Comparison of ENCODE assay signal across 1 cellular context in genomic region chr6:52663120-52663934, GRCh38.
TF ChIP-seq lines count a peak whose summit lies in the region.

No MANE protein-coding gene starts in this region.

TF ChIP-seq in GM23338, 12 proteins besides CTCF, POLR2A, EP300 and RAD21 (continued from another document):
- TF ChIP-seq REST (IDR thresholded peaks at IDR 0.05; ENCODE audit: unreplicated experiment) (no peak), JUNB (IDR thresholded peaks at IDR 0.05; ENCODE audit: unreplicated experiment) (no peak), POLR2AphosphoS5 (IDR thresholded peaks at IDR 0.05; ENCODE audit: low read depth) (no peak), EZH2phosphoT487 (IDR thresholded peaks at IDR 0.05; ENCODE audit: unreplicated experiment) (no peak), CREB1 (CRISPR knock-in tag; IDR thresholded peaks at IDR 0.05; ENCODE audit: low read depth) (no peak), EZH2 (IDR thresholded peaks at IDR 0.05; ENCODE audit: low read depth, unreplicated experiment) (no peak), STAT1 (IDR thresholded peaks at IDR 0.05; ENCODE audit: unreplicated experiment) (no peak), ETS1 (IDR thresholded peaks at IDR 0.05) (no peak), NANOG (IDR thresholded peaks at IDR 0.05; ENCODE audit: borderline replicate concordance) (no peak), ZNF331 (CRISPR knock-in tag; IDR thresholded peaks at IDR 0.05; ENCODE audit: low read depth) (no peak), ZNF114 (CRISPR knock-in tag; IDR thresholded peaks at IDR 0.05) (no peak)
